8 cellular contexts compared by ENCODE assay signal in the genomic region with DNA sequence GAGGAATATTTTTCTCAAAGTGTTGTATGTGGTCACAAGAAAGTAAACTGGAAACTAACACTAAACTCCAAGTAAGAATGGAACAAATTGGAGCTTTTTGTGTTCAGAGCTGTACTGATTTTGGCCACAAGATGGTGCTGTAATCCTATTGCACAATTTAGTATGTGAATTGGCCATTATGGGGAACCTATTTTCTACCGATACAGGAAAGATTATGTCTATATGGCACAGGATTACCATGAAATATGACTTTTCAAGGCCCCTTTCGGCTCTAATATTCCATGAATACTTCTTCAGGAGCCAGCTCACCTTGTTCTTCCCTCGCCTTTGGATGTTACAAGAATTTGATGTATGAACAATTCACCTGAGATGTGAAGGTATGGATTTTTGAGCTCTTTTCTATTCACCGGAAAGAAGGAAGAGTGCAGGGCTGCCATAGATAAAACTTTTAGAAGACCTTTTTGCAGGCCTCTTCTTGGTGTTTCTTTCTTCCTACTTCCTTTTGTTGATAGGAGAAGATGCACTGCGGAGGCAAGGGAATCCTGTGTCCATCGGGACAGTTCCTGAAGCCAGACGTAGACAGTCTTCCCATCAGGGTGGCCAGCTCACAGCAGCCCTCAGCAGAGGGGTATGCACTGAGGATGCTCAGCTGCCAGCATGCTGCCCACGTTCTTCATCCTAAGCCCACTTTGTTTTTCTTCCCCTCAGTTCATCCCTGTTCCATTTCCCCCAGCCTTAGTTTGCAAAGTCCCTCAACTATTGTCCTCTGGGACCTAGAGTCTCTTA.
DNase-seq lines count a peak whose midpoint lies in the region; ATAC-seq, FAIRE-seq and TF ChIP-seq lines count a peak whose summit lies in the region.

No MANE protein-coding gene starts in this region.

- FAIRE-seq in islet of Langerhans (lab: Jason Lieb, UNC): peak; percentile 97

- DNase-seq in DMS114 treated with DMSO at 0.1 percent for 48 hours (lab: John Stamatoyannopoulos, UW; ENCODE audit: unreplicated experiment) (peak; percentile 35), KBM-7 (peak; percentile 73), SIG-M5 treated with dmso at 0.1 percent for 504 hours (lab: John Stamatoyannopoulos, UW; ENCODE audit: unreplicated experiment) (peak; percentile 78), astrocyte of the spinal cord (ENCODE audit: low read depth, low spot score) (peak; percentile 69)
- DNase-seq in stimulated activated CD4-positive, alpha-beta T cell treated with anti-CD3 and anti-CD28 coated beads, TNF-alpha, amount 100 ng/mL, for 1 hour (ENCODE audit: low read depth in 3 of 3, low spot score in 1 of 3): peak in 2 of 3 donors; percentile 9 to 14
- DNase-seq in NK-92 treated with Interleukin-12 subunit alpha and Interleukin-12 subunit beta, amount 100 ng/mL, for 24 hours (lab: John Stamatoyannopoulos, UW): no peak

- ATAC-seq in GM19463 (IDR thresholded peaks at IDR 0.05; ENCODE audit: unreplicated experiment): peak; percentile 70

- in situ Hi-C loops in KBM-7 (cut with MboI; ENCODE audit: low pct_unique_long_range_greater_than_20kb, low sequenced_read_pairs): no loop called here
- in situ Hi-C loops in astrocyte of the spinal cord (cut with HindIII; ENCODE audit: low sequenced_read_pairs): no loop called here

- TF ChIP-seq CTCF in astrocyte of the spinal cord (IDR thresholded peaks at IDR 0.05; ENCODE audit: low read depth, low read length): peak; percentile 87

- no peak overlapping the region for H3K4me3 ChIP-seq in astrocyte of the spinal cord (ENCODE audit: low read depth, low read length)
